ENCODE assay signal across 7 cellular contexts in the genomic region with DNA sequence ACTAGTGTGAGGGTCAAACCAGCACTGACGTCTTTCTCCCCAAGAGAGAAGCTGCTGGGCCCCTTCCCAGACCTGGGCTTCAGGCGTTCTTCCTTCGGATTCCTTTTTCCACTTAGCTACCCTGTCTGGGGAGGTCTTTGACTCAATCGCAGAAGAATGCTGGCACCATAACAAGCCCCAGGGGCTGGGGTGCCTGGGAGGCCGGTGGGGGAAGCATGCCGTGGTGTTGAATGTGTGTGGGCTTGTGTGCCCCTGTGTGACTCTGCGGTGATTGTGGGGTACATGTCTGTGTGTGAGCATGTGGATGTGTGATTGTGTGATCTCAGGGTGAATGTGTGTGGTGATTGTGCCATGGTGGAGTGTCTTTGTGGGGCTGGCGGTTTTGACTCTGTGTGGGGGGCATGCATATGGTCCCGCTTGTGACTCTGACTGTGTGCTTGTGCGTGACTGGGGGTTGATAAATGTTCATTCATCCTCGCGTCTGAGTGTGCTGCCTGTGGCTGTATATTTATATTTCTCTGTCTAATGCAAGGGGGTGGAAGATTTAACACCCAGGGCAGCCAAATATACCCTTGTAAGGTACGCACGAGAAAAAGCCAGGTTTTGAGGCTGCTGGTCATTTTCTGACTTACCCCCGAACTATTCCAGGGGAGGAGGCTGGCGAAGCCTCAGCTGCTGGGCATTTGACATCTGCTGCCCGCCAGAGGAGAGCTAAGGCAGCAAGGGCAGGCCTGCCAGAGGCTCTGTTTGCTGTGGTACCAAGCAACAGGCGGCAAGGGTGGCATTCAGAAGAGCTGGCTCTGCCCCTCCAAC.
DNase-seq lines count a peak whose midpoint lies in the region; ATAC-seq lines count a peak whose summit lies in the region.

No MANE protein-coding gene starts in this region.

- H3K27me3 Mint-ChIP-seq in stimulated activated naive CD8-positive, alpha-beta T cell treated with anti-CD3 and anti-CD28 coated beads, Interleukin-15, amount 100 ng/mL, for 72 hours, result peaks cover 71% of the 10 kb centered on the region

- H3K9me3 Mint-ChIP-seq in stimulated activated naive CD8-positive, alpha-beta T cell treated with anti-CD3 and anti-CD28 coated beads, Interleukin-15, amount 100 ng/mL, for 72 hours, result no peaks in the 10 kb centered on the region

- peaks cover 8% of the 10 kb centered on the region for H3K4me1 Mint-ChIP-seq in stimulated activated naive CD8-positive, alpha-beta T cell treated with anti-CD3 and anti-CD28 coated beads, Interleukin-15, amount 100 ng/mL, for 72 hours

- H3K4me3 Mint-ChIP-seq in stimulated activated naive CD8-positive, alpha-beta T cell treated with anti-CD3 and anti-CD28 coated beads, Interleukin-15, amount 100 ng/mL, for 72 hours, result peak overlapping the region; percentile 5 to 58

- no peak for ATAC-seq in stimulated activated naive CD8-positive, alpha-beta T cell treated with anti-CD3 and anti-CD28 coated beads, Interleukin-15, amount 100 ng/mL, for 72 hours
- no peak for ATAC-seq in GM18868 (IDR thresholded peaks at IDR 0.05; ENCODE audit: unreplicated experiment)

- no peak overlapping the region for H3K27ac Mint-ChIP-seq in stimulated activated naive CD8-positive, alpha-beta T cell treated with anti-CD3 and anti-CD28 coated beads, Interleukin-15, amount 100 ng/mL, for 72 hours

- DNase-seq in HS-5 (ENCODE audit: low read depth) (peak; percentile 57), astrocyte of the hippocampus (ENCODE audit: low read depth, low spot score) (peak; percentile 99), iPS-NIHi7 (ENCODE audit: extremely low spot score) (peak; percentile 60), NAMALWA (ENCODE audit: low spot score) (no peak), NCI-H1105 treated with DMSO at 0.1 percent for 48 hours (lab: John Stamatoyannopoulos, UW) (no peak)
- no peak for DNase-seq in stimulated activated naive CD8-positive, alpha-beta T cell treated with anti-CD3 and anti-CD28 coated beads, Interleukin-15, amount 100 ng/mL, for 72 hours

Comparison
In these comparisons a context has a peak if more than half of its experiments do, and no peak if none do; other contexts are left out.
1. DNase-seq: peak in HS-5 (single experiment), astrocyte of the hippocampus (single experiment) and iPS-NIHi7 (single experiment); none in stimulated activated naive CD8-positive, alpha-beta T cell treated with anti-CD3 and anti-CD28 coated beads, Interleukin-15, amount 100 ng/mL, for 72 hours (0 of 2), NAMALWA (single experiment) and NCI-H1105 treated with DMSO at 0.1 percent for 48 hours (single experiment).